ENCODE assay signal across 1 cellular context in the genomic region with DNA sequence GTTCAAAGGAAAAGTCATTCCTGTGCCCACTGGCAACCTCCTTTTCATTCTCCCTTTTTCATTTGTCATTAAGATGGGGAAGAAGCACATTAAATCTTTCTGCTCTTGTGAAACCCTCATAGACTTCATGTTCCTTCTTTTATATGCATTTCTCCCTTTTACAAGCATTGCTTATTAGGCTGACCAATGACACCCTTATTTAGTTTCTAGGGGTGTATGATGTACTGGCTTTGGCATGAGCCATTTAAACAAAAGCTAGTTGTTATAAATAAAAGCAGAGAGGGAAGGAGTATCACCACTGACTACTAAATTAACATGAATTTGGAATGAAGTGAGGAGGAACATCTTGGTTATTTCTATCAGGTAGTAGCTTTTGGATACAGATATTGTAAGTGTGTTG.
TF ChIP-seq lines count a peak whose summit lies in the region.

No MANE protein-coding gene starts in this region.

TF ChIP-seq in IMR-90, 13 proteins besides CTCF, POLR2A, EP300 and RAD21 (continued from another document):
- TF ChIP-seq MXI1 (IDR thresholded peaks at IDR 0.05; ENCODE audit: borderline replicate concordance, low read depth, low read length): no peak
- no peak for TF ChIP-seq FOS (IDR thresholded peaks at IDR 0.05; ENCODE audit: low read depth, low read length)
